In genomic region chr12:109998241-109998903, GRCh38 we compare ENCODE assay signal across 1 cellular context.
TF ChIP-seq lines count a peak whose summit lies in the region.

No MANE protein-coding gene starts in this region.

TF ChIP-seq in GM12878, 131 proteins besides CTCF, POLR2A, EP300 and RAD21:
- 0 out of 2 replicates have a peak, but pooled peaks have one; percentile 30 for TF ChIP-seq HDAC2 (IDR thresholded peaks at IDR 0.05)
- no peak for TF ChIP-seq PAX8 (IDR thresholded peaks at IDR 0.05)
